Comparison of ENCODE assay signal across 8 cellular contexts in the genomic region with DNA sequence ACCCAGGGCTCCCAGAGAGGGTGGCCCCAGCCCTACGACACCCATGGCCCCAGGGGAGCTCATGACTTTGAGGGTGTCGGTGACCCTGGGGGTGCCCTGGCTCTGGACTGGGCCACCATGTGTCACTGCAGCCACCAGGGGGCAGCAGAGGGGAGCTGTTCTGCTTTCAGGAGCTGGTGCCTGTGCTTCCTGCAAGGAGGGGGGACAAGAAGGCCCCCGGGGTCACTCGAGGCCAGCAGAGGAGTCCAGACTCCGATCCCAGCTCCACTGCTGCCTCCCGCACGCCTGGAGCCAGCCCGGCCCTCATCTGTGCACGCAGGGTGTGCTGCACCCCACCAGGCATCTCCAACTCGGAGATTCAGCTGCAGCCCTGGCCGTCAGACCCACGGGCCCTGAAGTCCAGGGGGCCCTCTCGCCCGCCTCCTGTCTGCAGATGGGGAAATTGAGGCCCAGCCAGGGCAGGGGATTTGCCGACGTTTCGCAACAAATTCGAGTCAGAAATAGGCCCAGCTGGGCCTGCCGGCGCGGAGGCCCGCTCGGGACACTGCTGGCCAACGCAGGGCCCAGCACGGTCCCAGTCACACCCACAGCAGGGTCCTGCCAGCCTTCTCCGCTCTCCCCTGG. TPM values are rescaled to one million over a fixed set of nuclear protein-coding genes. Genes with fewer than 3 reads are reported as not detected.
DNase-seq lines count a peak whose midpoint lies in the region; ATAC-seq and TF ChIP-seq lines count a peak whose summit lies in the region.

No MANE protein-coding gene starts in this region.

- H3K4me3 ChIP-seq in LNCaP clone FGC (ENCODE audit: low read depth, low read length), result peak overlapping the region; percentile 36

- no peaks in the 10 kb centered on the region for H3K9me3 Mint-ChIP-seq in activated naive CD4-positive, alpha-beta T cell treated with anti-CD3 and anti-CD28 coated beads, Interleukin-2, amount 50 U/mL, for 24 hours
- peaks cover 3% of the 10 kb centered on the region for H3K9me3 Mint-ChIP-seq in osteocyte (ENCODE audit: unreplicated experiment)

- peak; percentile 92 for TF ChIP-seq CTCF in LNCaP clone FGC (IDR thresholded peaks at IDR 0.05; ENCODE audit: control insufficient read depth, extremely low read depth, insufficient read depth)
- peak; percentile 98 for TF ChIP-seq CTCF in osteocyte (IDR thresholded peaks at IDR 0.05)

- no peaks in the 10 kb centered on the region for H3K36me3 Mint-ChIP-seq in activated naive CD4-positive, alpha-beta T cell treated with anti-CD3 and anti-CD28 coated beads, Interleukin-2, amount 50 U/mL, for 24 hours
- H3K36me3 Mint-ChIP-seq in osteocyte (ENCODE audit: unreplicated experiment), result no peaks in the 10 kb centered on the region

- ATAC-seq in GM18868 (IDR thresholded peaks at IDR 0.05; ENCODE audit: unreplicated experiment), result no peak

- no peaks in the 10 kb centered on the region for H3K27me3 Mint-ChIP-seq in activated naive CD4-positive, alpha-beta T cell treated with anti-CD3 and anti-CD28 coated beads, Interleukin-2, amount 50 U/mL, for 24 hours
- no peaks in the 10 kb centered on the region for H3K27me3 Mint-ChIP-seq in osteocyte (ENCODE audit: unreplicated experiment)

- DNase-seq in DMS79 (lab: John Stamatoyannopoulos, UW), result peak; percentile 67
- no peak for DNase-seq in LNCaP clone FGC (ENCODE audit: low read depth)
- peak; percentile 64 for DNase-seq in SKM-1 (lab: John Stamatoyannopoulos, UW; ENCODE audit: unreplicated experiment)
- DNase-seq in globus pallidus (ENCODE audit: low spot score), result peak; percentile 90
- peak; percentile 94 for DNase-seq in osteocyte (ENCODE audit: extremely low spot score, unreplicated experiment)
- peak; percentile 95 for DNase-seq in superior temporal gyrus (ENCODE audit: extremely low spot score)

- H3K4me3 Mint-ChIP-seq in activated naive CD4-positive, alpha-beta T cell treated with anti-CD3 and anti-CD28 coated beads, Interleukin-2, amount 50 U/mL, for 24 hours, result peak overlapping the region; percentile 19
- H3K4me3 Mint-ChIP-seq in osteocyte (ENCODE audit: unreplicated experiment), result no peak overlapping the region

- H3K27ac Mint-ChIP-seq in activated naive CD4-positive, alpha-beta T cell treated with anti-CD3 and anti-CD28 coated beads, Interleukin-2, amount 50 U/mL, for 24 hours, result no peak overlapping the region
- H3K27ac Mint-ChIP-seq in osteocyte (ENCODE audit: unreplicated experiment), result peak overlapping the region; percentile 90

- peaks cover 11% of the 10 kb centered on the region for H3K4me1 Mint-ChIP-seq in activated naive CD4-positive, alpha-beta T cell treated with anti-CD3 and anti-CD28 coated beads, Interleukin-2, amount 50 U/mL, for 24 hours
- peaks cover 73% of the 10 kb centered on the region for H3K4me1 Mint-ChIP-seq in osteocyte (ENCODE audit: unreplicated experiment)

RNA-seq across cellular contexts. Expression of a gene that starts 29.5 kb away (rescaled TPM):
- total RNA-seq in osteocyte, result 2.3 and 2.7 TPM in 2 replicates
